ENCODE assay signal across 17 cellular contexts in the genomic region with DNA sequence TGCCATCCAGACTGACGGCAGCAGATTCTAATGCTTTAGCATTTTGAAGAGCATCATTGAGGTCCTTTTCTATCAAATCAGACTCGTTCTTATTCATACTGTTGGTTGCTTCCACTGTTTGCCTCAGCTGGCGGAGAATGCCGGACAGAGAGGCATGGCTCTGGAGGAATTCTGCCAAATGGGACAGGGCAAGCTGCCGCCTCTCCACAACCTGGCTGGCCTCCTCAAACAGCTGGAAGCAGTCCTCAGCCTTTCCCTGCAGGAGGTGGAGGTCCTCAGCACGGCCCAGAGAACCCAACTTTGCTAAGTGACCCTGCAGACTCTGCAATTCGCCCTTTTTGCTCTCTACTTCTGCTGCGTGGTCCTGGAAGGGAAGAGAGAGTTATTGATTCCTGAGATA.
DNase-seq lines count a peak whose midpoint lies in the region; ATAC-seq and TF ChIP-seq lines count a peak whose summit lies in the region.
"Had no signal": no experiment of that assay in that cellular context is flagged by ENCODE, and none has a peak within 500 bp of the region (broad histone marks: within the 10 kb centered on the region; RNA-seq: fewer than 3 reads in every experiment).

No MANE protein-coding gene starts in this region.

- no peaks in the 10 kb centered on the region for H3K79me2 ChIP-seq in hepatocyte

- TF ChIP-seq CTCF in hepatocyte (IDR thresholded peaks at IDR 0.05; ENCODE audit: poor library complexity) (no peak), vagina (IDR thresholded peaks at IDR 0.05) (no peak)

- H3K27ac ChIP-seq in hepatocyte (no peak overlapping the region), vagina (no peak overlapping the region)
- H3K27ac ChIP-seq: 22Rv1, A549, BLaER1 had no signal

- H3K27me3 ChIP-seq in hepatocyte (no peaks in the 10 kb centered on the region), vagina (no peaks in the 10 kb centered on the region)
- H3K27me3 ChIP-seq: BLaER1 had no signal

- peak; percentile 34 for DNase-seq in Right ventricle myocardium inferior (ENCODE audit: missing footprints)
- DNase-seq in Right ventricle myocardium superior, result no peak
- DNase-seq in globus pallidus (ENCODE audit: low spot score), result peak; percentile 9
- DNase-seq in pons (ENCODE audit: low spot score), result peak; percentile 6
- DNase-seq in T1000 (lab: John Stamatoyannopoulos, UW), result no peak
- DNase-seq in hepatocyte (ENCODE audit: low spot score), result no peak
- DNase-seq in vagina (ENCODE audit: extremely low spot score in 2 of 2), result no peak
- DNase-seq: AML-193; CD4-positive, alpha-beta memory T cell; DMS153; DMS79; GF-D8; H9 had no signal

- H3K36me3 ChIP-seq in hepatocyte (replicated peaks; ENCODE audit: insufficient read depth, low read depth) (no peaks in the 10 kb centered on the region), vagina (no peaks in the 10 kb centered on the region)
- H3K36me3 ChIP-seq: BLaER1 had no signal

- no peaks in the 10 kb centered on the region for H4K20me1 ChIP-seq in hepatocyte (ENCODE audit: insufficient read depth, poor library complexity, severe bottlenecking)
- H4K20me1 ChIP-seq: BLaER1 had no signal

- H3K9me2 ChIP-seq in hepatocyte (replicated peaks; ENCODE audit: insufficient read depth), result no peaks in the 10 kb centered on the region

- H3K4me1 ChIP-seq in hepatocyte (ENCODE audit: insufficient read depth) (no peaks in the 10 kb centered on the region), vagina (no peaks in the 10 kb centered on the region)
- H3K4me1 ChIP-seq: A549, BLaER1 had no signal

- WGBS in hepatocyte (ENCODE audit: low lambda C conversion rate, missing lambda C conversion rate), result 91% methylated on average over 8 of the region's 8 CpGs

- ATAC-seq in Right ventricle myocardium inferior, result no peak
- no peak for ATAC-seq in Right ventricle myocardium superior (ENCODE audit: poor library complexity)
- ATAC-seq in HG02870 (IDR thresholded peaks at IDR 0.05; ENCODE audit: unreplicated experiment), result no peak
- ATAC-seq: A549 had no signal

- no peak overlapping the region for H2AFZ ChIP-seq in hepatocyte

- intact Hi-C loops in Right ventricle myocardium inferior (cut with DNase I) (no loop called here), Right ventricle myocardium superior (cut with DNase I) (no loop called here), vagina (cut with DNase I) (no loop called here)

- TF ChIP-seq POLR2A in vagina (IDR thresholded peaks at IDR 0.05), result no peak

- no peak overlapping the region for H3K4me2 ChIP-seq in hepatocyte
- H3K4me2 ChIP-seq: A549, BLaER1 had no signal

- H3K9me3 ChIP-seq in hepatocyte (ENCODE audit: low read depth) (no peaks in the 10 kb centered on the region), vagina (no peaks in the 10 kb centered on the region)
- H3K9me3 ChIP-seq: A549 had no signal

- H3K4me3 ChIP-seq in hepatocyte (no peak overlapping the region), vagina (no peak overlapping the region)
- H3K4me3 ChIP-seq: A549, BLaER1 had no signal

Comparison
In these comparisons a context has a peak if more than half of its experiments do, and no peak if none do; other contexts are left out.
1. DNase-seq: peak in Right ventricle myocardium inferior (single experiment), globus pallidus (single experiment) and pons (single experiment); none in Right ventricle myocardium superior (single experiment), T1000 (single experiment), hepatocyte (single experiment) and vagina (0 of 2).